10 cellular contexts compared by ENCODE assay signal in the genomic region with DNA sequence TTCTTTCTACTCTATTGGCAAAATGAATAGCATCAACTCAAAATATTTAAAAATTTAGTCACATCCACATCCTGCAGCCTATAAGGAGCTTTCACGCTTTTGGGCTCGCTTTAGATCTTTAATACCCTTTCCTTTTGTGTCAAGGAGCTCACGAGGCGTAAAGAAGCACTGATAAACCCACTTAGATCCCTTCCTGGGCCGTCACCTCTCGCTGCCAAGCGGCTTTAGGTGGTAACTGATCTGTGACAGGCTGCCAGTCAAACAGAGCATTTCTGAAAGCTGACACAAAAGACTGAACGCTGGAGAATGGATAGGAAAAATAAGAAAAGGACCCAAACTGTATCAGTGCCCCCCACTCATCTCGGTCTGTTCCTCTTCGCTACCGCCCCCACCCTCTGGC.
DNase-seq lines count a peak whose midpoint lies in the region; ATAC-seq and TF ChIP-seq lines count a peak whose summit lies in the region.
"Had no signal": no experiment of that assay in that cellular context is flagged by ENCODE, and none has a peak within 500 bp of the region (broad histone marks: within the 10 kb centered on the region; RNA-seq: fewer than 3 reads in every experiment).

No MANE protein-coding gene starts in this region.

- H3K9ac ChIP-seq in HUES6 (ENCODE audit: low read length): no peak overlapping the region

- H3K27ac ChIP-seq in AG04450 (ENCODE audit: low read depth, low read length): no peak overlapping the region
- no peak overlapping the region for H3K27ac ChIP-seq in HUES6 (ENCODE audit: low read depth, low read length)
- H3K27ac ChIP-seq in right atrium auricular region: peak overlapping the region; percentile 78 to 80
- H3K27ac ChIP-seq: thyroid gland had no signal

- DNase-seq in AG04450 (ENCODE audit: low read depth, low spot score): no peak
- DNase-seq in right atrium auricular region (ENCODE audit: low spot score): no peak
- DNase-seq in stimulated activated naive CD4-positive, alpha-beta T cell treated with Interleukin-2 at 50 U/mL for 16 hours (lab: John Stamatoyannopoulos, UW): no peak
- no peak for DNase-seq in stimulated activated CD4-positive, alpha-beta T cell treated with anti-CD3 and anti-CD28 coated beads, Interleukin-4, amount 100 ng/mL, for 1 hour
- DNase-seq in NCI-H1694 treated with DMSO at 0.1 percent for 48 hours (lab: John Stamatoyannopoulos, UW): no peak
- no peak for DNase-seq in stimulated activated CD4-positive, alpha-beta T cell treated with anti-CD3 and anti-CD28 coated beads, Interleukin-2, amount 100 ng/mL, for 48 hours
- DNase-seq: CD8-positive, alpha-beta T cell had no signal

- peaks cover 3% of the 10 kb centered on the region; the same call in 1 of the 2 replicates for H3K4me1 ChIP-seq in HUES6 (ENCODE audit: control insufficient read depth, insufficient read depth, low read length)
- H3K4me1 ChIP-seq in right atrium auricular region: no peaks in the 10 kb centered on the region

- ATAC-seq in GM21381 (IDR thresholded peaks at IDR 0.05; ENCODE audit: unreplicated experiment): peak; percentile 28
- ATAC-seq: CD8-positive, alpha-beta T cell had no signal

- TF ChIP-seq CTCF in AG04450 (IDR thresholded peaks at IDR 0.05; ENCODE audit: low read depth, low read length) (no peak), right atrium auricular region (IDR thresholded peaks at IDR 0.05) (no peak)

- CTCF ChIA-PET in AG04450 (lab: Charles Lee): no interaction called here

- H3K9me3 ChIP-seq in AG04450 (ENCODE audit: control insufficient read depth, insufficient read depth, low read length) (no peaks in the 10 kb centered on the region), HUES6 (ENCODE audit: control insufficient read depth, insufficient read depth, low read depth, low read length) (no peaks in the 10 kb centered on the region), right atrium auricular region (no peaks in the 10 kb centered on the region)
- H3K9me3 ChIP-seq: thyroid gland had no signal

- H3K27me3 ChIP-seq in AG04450 (ENCODE audit: control insufficient read depth, insufficient read depth, low read length) (no peaks in the 10 kb centered on the region), HUES6 (ENCODE audit: control insufficient read depth, insufficient read depth, low read length) (no peaks in the 10 kb centered on the region), right atrium auricular region (no peaks in the 10 kb centered on the region)
- H3K27me3 ChIP-seq: thyroid gland had no signal

- H3K36me3 ChIP-seq in HUES6 (ENCODE audit: control insufficient read depth, insufficient read depth, low read length) (no peaks in the 10 kb centered on the region), right atrium auricular region (no peaks in the 10 kb centered on the region)
- H3K36me3 ChIP-seq: thyroid gland had no signal

- POLR2A ChIA-PET in AG04450 (lab: Yijun Ruan, JAX): no interaction called here

- H3K4me3 ChIP-seq in AG04450 (ENCODE audit: low read depth, low read length): peak overlapping the region; percentile 50; the same call in 1 of the 2 replicates
- 0 out of 2 replicates have a peak overlapping the region, but pooled peaks have one; percentile 39 for H3K4me3 ChIP-seq in HUES6 (ENCODE audit: low read depth, low read length)
- H3K4me3 ChIP-seq in right atrium auricular region: peak overlapping the region; percentile 16 to 36
- H3K4me3 ChIP-seq: thyroid gland had no signal

Comparison
In these comparisons a context has a peak if more than half of its experiments do, and no peak if none do; other contexts are left out.
1. H3K27ac ChIP-seq: peak in right atrium auricular region (2 of 2); none in AG04450 (single experiment) and HUES6 (single experiment).
2. Peak in every context shown above with its lines, with median percentiles within 50 percentile points of each other: H3K4me3 ChIP-seq.